ENCODE assay signal across 24 cellular contexts in the genomic region with DNA sequence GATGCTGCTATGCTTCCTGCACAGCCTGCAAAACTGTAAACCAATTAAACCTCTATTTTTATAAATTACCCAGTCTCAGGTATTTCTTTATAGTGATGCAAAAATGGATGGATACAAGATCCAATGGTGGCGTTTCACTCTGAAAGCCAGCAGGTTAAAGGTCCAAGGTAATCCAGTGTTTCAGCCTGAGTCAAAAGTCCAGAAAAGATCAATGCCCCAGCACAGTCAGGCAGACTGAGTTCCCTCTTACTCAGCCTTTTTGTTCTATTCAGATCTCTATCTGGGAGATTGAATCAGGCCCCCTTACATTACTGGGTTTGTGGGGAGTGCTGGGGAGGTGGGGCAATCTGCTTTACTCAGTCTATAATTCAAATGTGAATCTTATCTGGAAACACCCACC.
DNase-seq lines count a peak whose midpoint lies in the region; ATAC-seq and TF ChIP-seq lines count a peak whose summit lies in the region.
"Had no signal": no experiment of that assay in that cellular context is flagged by ENCODE, and none has a peak within 500 bp of the region (broad histone marks: within the 10 kb centered on the region; RNA-seq: fewer than 3 reads in every experiment).

No MANE protein-coding gene starts in this region.

- H3K9me3 ChIP-seq in Karpas-422 (ENCODE audit: low read length) (no peaks in the 10 kb centered on the region; the same call in 1 of the 2 replicates), liver (ENCODE audit: control insufficient read depth in 4 of 4, low read length in 3 of 4) (no peaks in the 10 kb centered on the region)
- H3K9me3 ChIP-seq: A549; BE2C; BLaER1 treated with 17β-estradiol and CSF1 and Interleukin-3, amounts not matched to agents 10 nM and 100 nM had no signal

- no peak overlapping the region for H3K9ac ChIP-seq in Karpas-422 (ENCODE audit: low read length)
- H3K9ac ChIP-seq in liver (ENCODE audit: low read depth in 1 of 2, low read length in 2 of 2) = no peak overlapping the region
- H3K9ac ChIP-seq: BLaER1 treated with 17β-estradiol and CSF1 and Interleukin-3, amounts not matched to agents 10 nM and 100 nM; GM23248 had no signal

- H3K4me3 ChIP-seq in GM23338 = no peak overlapping the region
- no peak overlapping the region for H3K4me3 ChIP-seq in Karpas-422 (ENCODE audit: low read length)
- H3K4me3 ChIP-seq in liver (ENCODE audit: low read depth in 1 of 3, low read length in 3 of 3) = no peak overlapping the region
- H3K4me3 ChIP-seq: A549; BLaER1 treated with 17β-estradiol and CSF1 and Interleukin-3, amounts not matched to agents 10 nM and 100 nM; GM23248 had no signal

- H3K9me3 Mint-ChIP-seq in GM23338 (peaks cover 5% of the 10 kb centered on the region; the same call in 2 of the 3 replicates), glutamatergic neuron (ENCODE audit: unreplicated experiment) (peaks cover 3% of the 10 kb centered on the region)

- H4K20me1 ChIP-seq in GM23338 (replicated peaks; ENCODE audit: insufficient read depth) (no peaks in the 10 kb centered on the region), Karpas-422 (ENCODE audit: insufficient read depth, low read depth, low read length) (no peaks in the 10 kb centered on the region)
- H4K20me1 ChIP-seq: BLaER1 treated with 17β-estradiol and CSF1 and Interleukin-3, amounts not matched to agents 10 nM and 100 nM had no signal

- H3K36me3 Mint-ChIP-seq in GM23338 (ENCODE audit: low read depth) (peaks cover 3% of the 10 kb centered on the region; the same call in 1 of the 3 replicates), glutamatergic neuron (ENCODE audit: unreplicated experiment) (no peaks in the 10 kb centered on the region)
- H3K36me3 Mint-ChIP-seq: CD14-positive monocyte; CD8-positive, alpha-beta memory T cell had no signal

- 34% methylated on average over 1 of the region's 1 CpG for WGBS in liver

- no peaks in the 10 kb centered on the region for H3K79me2 ChIP-seq in GM23338 (replicated peaks; ENCODE audit: insufficient read depth)
- H3K79me2 ChIP-seq in Karpas-422 (ENCODE audit: low read length) = no peaks in the 10 kb centered on the region

- H2AFZ ChIP-seq in GM23338 (peak overlapping the region; percentile 47; the same call in 1 of the 2 replicates), Karpas-422 (ENCODE audit: low read length) (no peak overlapping the region)
- H2AFZ ChIP-seq: GM23248 had no signal

- H3F3A ChIP-seq in GM23338 (replicated peaks; ENCODE audit: low read depth) = no peaks in the 10 kb centered on the region

- H3K27me3 ChIP-seq in GM23338 (ENCODE audit: insufficient read depth) (no peaks in the 10 kb centered on the region), Karpas-422 (ENCODE audit: low read length) (no peaks in the 10 kb centered on the region), liver (ENCODE audit: control insufficient read depth in 4 of 4, insufficient read depth in 4 of 4, low read length in 3 of 4) (no peaks in the 10 kb centered on the region)
- H3K27me3 ChIP-seq: BE2C; BLaER1 treated with 17β-estradiol and CSF1 and Interleukin-3, amounts not matched to agents 10 nM and 100 nM had no signal

- DNase-seq in GM23338 (ENCODE audit: low spot score) (no peak), Karpas-422 (peak; percentile 42), glutamatergic neuron (no peak), NCI-H345 treated with DMSO at 0.1 percent for 48 hours (lab: John Stamatoyannopoulos, UW; ENCODE audit: unreplicated experiment) (no peak), NCI-H1105 treated with DMSO at 0.1 percent for 48 hours (lab: John Stamatoyannopoulos, UW) (no peak), NCI-H345 (lab: John Stamatoyannopoulos, UW) (no peak)
- DNase-seq: 8988T; ACHN; AML-193; BE2C; CD4-positive, alpha-beta T cell; CD8-positive, alpha-beta memory T cell; DMS 273 treated with DMSO at 0.1 percent for 48 hours; DMS53; DMS79 treated with DMSO at 0.1 percent for 48 hours; GF-D8; GM23248; H9 had no signal

- TF ChIP-seq RAD21 in liver (IDR thresholded peaks at IDR 0.05) = no peak

- H3K4me1 Mint-ChIP-seq in GM23338 (no peaks in the 10 kb centered on the region), glutamatergic neuron (ENCODE audit: low read depth, unreplicated experiment) (peaks cover 26% of the 10 kb centered on the region)
- H3K4me1 Mint-ChIP-seq: CD14-positive monocyte; CD8-positive, alpha-beta memory T cell had no signal

- H3K4me2 ChIP-seq in GM23338 = no peak overlapping the region
- no peak overlapping the region for H3K4me2 ChIP-seq in Karpas-422 (ENCODE audit: low read depth, low read length, poor library complexity, severe bottlenecking)
- H3K4me2 ChIP-seq: A549; BLaER1 treated with 17β-estradiol and CSF1 and Interleukin-3, amounts not matched to agents 10 nM and 100 nM had no signal

- H3K4me3 Mint-ChIP-seq in GM23338 = no peak overlapping the region
- H3K4me3 Mint-ChIP-seq in glutamatergic neuron (ENCODE audit: unreplicated experiment) = peak overlapping the region; percentile 2
- H3K4me3 Mint-ChIP-seq: CD14-positive monocyte; CD4-positive, alpha-beta T cell; CD8-positive, alpha-beta memory T cell; H9 had no signal

- no peak overlapping the region for H3K27ac Mint-ChIP-seq in GM23338
- peak overlapping the region; percentile 81 for H3K27ac Mint-ChIP-seq in glutamatergic neuron (ENCODE audit: unreplicated experiment)
- H3K27ac Mint-ChIP-seq: CD14-positive monocyte; CD4-positive, alpha-beta T cell; CD8-positive, alpha-beta memory T cell; H9 had no signal

- H3K27ac ChIP-seq in GM23338 (ENCODE audit: low read depth) (no peak overlapping the region), Karpas-422 (ENCODE audit: low read length) (peak overlapping the region; percentile 99), liver (ENCODE audit: low read depth in 1 of 2, low read length in 2 of 2) (no peak overlapping the region)
- H3K27ac ChIP-seq: A549; BLaER1 treated with 17β-estradiol and CSF1 and Interleukin-3, amounts not matched to agents 10 nM and 100 nM; GM23248 had no signal

- H3K9me2 ChIP-seq in GM23338 (ENCODE audit: insufficient read depth) (no peaks in the 10 kb centered on the region), Karpas-422 (replicated peaks; ENCODE audit: insufficient read depth, low read length) (no peaks in the 10 kb centered on the region)

- ATAC-seq in GM23338 = no peak
- ATAC-seq in GM18868 (IDR thresholded peaks at IDR 0.05; ENCODE audit: unreplicated experiment) = no peak
- ATAC-seq: A549, HCT116 had no signal

- H3K27me3 Mint-ChIP-seq in GM23338 (ENCODE audit: insufficient read depth, low read depth, poor library complexity) = peaks cover 3% of the 10 kb centered on the region
- no peaks in the 10 kb centered on the region for H3K27me3 Mint-ChIP-seq in glutamatergic neuron (ENCODE audit: unreplicated experiment)
- H3K27me3 Mint-ChIP-seq: CD4-positive, alpha-beta T cell; CD8-positive, alpha-beta memory T cell had no signal

- TF ChIP-seq CTCF in GM23338 (conservative IDR thresholded peaks at IDR 0.05; ENCODE audit: low read depth in 2 of 2) (no peak), glutamatergic neuron (IDR thresholded peaks at IDR 0.05; ENCODE audit: partially characterized antibody, unreplicated experiment) (no peak), liver (IDR thresholded peaks at IDR 0.05; ENCODE audit: low read depth, low read length, missing input control) (no peak)

- H3K36me3 ChIP-seq in GM23338 (ENCODE audit: insufficient read depth) = no peaks in the 10 kb centered on the region
- H3K36me3 ChIP-seq in Karpas-422 (ENCODE audit: insufficient read depth, low read length) = peaks cover 2% of the 10 kb centered on the region; the same call in 1 of the 2 replicates
- no peaks in the 10 kb centered on the region for H3K36me3 ChIP-seq in liver (ENCODE audit: control insufficient read depth in 4 of 4, insufficient read depth in 3 of 4, low read depth in 1 of 4, low read length in 3 of 4)
- H3K36me3 ChIP-seq: BE2C; BLaER1 treated with 17β-estradiol and CSF1 and Interleukin-3, amounts not matched to agents 10 nM and 100 nM had no signal

- H3K4me1 ChIP-seq in GM23338 (ENCODE audit: insufficient read depth) (no peaks in the 10 kb centered on the region), Karpas-422 (ENCODE audit: low read length) (peaks cover 48% of the 10 kb centered on the region), liver (ENCODE audit: control insufficient read depth in 4 of 4, insufficient read depth in 4 of 4, low read length in 3 of 4) (no peaks in the 10 kb centered on the region)
- H3K4me1 ChIP-seq: A549; BE2C; BLaER1 treated with 17β-estradiol and CSF1 and Interleukin-3, amounts not matched to agents 10 nM and 100 nM had no signal

TF ChIP-seq in GM23338, 12 proteins besides CTCF, POLR2A, EP300 and RAD21 (continues in another document):
- TF ChIP-seq JUNB (IDR thresholded peaks at IDR 0.05; ENCODE audit: unreplicated experiment) = no peak

TF ChIP-seq in liver, 16 proteins besides CTCF, POLR2A, EP300 and RAD21:
- TF ChIP-seq JUND (IDR thresholded peaks at IDR 0.05) = no peak
- TF ChIP-seq RXRA (IDR thresholded peaks at IDR 0.05) = peak in 1 of 2 donors; percentile 28
- TF ChIP-seq ZBTB33 (IDR thresholded peaks at IDR 0.05) = no peak
- peak; percentile 26 for TF ChIP-seq YY1 (IDR thresholded peaks at IDR 0.05)
- peak; percentile 54 to 71 for TF ChIP-seq HNF4A (conservative IDR thresholded peaks at IDR 0.05)
